Comparison of ENCODE assay signal across 22 cellular contexts in genomic region chr6:150969901-150970300, GRCh38.
"Had no signal": no experiment of that assay in that cellular context is flagged by ENCODE, and none has a peak within 500 bp of the region (broad histone marks: within the 10 kb centered on the region; RNA-seq: fewer than 3 reads in every experiment).

No MANE protein-coding gene starts in this region.

- H3K9me3 ChIP-seq: SJSA1 had no signal

- ATAC-seq: T-cell had no signal

- H3K4me3 ChIP-seq: SJSA1, SK-N-MC had no signal

- H3K27ac ChIP-seq: SJSA1, SK-N-MC had no signal

- DNase-seq: KBM-7, MV-4-11, NCI-H1048, NCI-H1105 treated with DMSO at 0.1 percent for 48 hours, NCI-H1417 treated with DMSO at 0.1 percent for 48 hours, NCI-H146, NCI-H1694 treated with DMSO at 0.1 percent for 48 hours, NCI-H1930, NCI-H2081, NCI-H2107, NCI-H2171 treated with DMSO at 0.1 percent for 48 hours, NCI-H345, NCI-H446 treated with DMSO at 0.1 percent for 48 hours, NCI-H510A treated with DMSO at 0.1 percent for 48 hours, NCI-H526, Right ventricle myocardium superior, RPMI8226, SIG-M5, SW 1271, T-cell had no signal

- H3K4me1 ChIP-seq: SJSA1 had no signal

- H3K27me3 ChIP-seq: SJSA1 had no signal
